1 cellular context compared by ENCODE assay signal in genomic region chr1:111629190-111629954, GRCh38.
TF ChIP-seq lines count a peak whose summit lies in the region.

No MANE protein-coding gene starts in this region.

TF ChIP-seq in GM23338, 12 proteins besides CTCF, POLR2A, EP300 and RAD21 (continued from another document):
- no peak for TF ChIP-seq REST (IDR thresholded peaks at IDR 0.05; ENCODE audit: unreplicated experiment)
- TF ChIP-seq, protein P1, sequence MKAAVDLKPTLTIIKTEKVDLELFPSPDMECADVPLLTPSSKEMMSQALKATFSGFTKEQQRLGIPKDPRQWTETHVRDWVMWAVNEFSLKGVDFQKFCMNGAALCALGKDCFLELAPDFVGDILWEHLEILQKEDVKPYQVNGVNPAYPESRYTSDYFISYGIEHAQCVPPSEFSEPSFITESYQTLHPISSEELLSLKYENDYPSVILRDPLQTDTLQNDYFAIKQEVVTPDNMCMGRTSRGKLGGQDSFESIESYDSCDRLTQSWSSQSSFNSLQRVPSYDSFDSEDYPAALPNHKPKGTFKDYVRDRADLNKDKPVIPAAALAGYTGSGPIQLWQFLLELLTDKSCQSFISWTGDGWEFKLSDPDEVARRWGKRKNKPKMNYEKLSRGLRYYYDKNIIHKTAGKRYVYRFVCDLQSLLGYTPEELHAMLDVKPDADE (IDR thresholded peaks at IDR 0.05), result no peak
- TF ChIP-seq CREB1 (CRISPR knock-in tag; IDR thresholded peaks at IDR 0.05; ENCODE audit: low read depth), result no peak
- TF ChIP-seq NANOG (IDR thresholded peaks at IDR 0.05; ENCODE audit: borderline replicate concordance), result no peak
- no peak for TF ChIP-seq STAT1 (IDR thresholded peaks at IDR 0.05; ENCODE audit: unreplicated experiment)
- no peak for TF ChIP-seq EZH2phosphoT487 (IDR thresholded peaks at IDR 0.05; ENCODE audit: unreplicated experiment)
- no peak for TF ChIP-seq POLR2AphosphoS5 (IDR thresholded peaks at IDR 0.05; ENCODE audit: low read depth)
- TF ChIP-seq EZH2 (IDR thresholded peaks at IDR 0.05; ENCODE audit: low read depth, unreplicated experiment), result no peak
- TF ChIP-seq ZNF331 (CRISPR knock-in tag; IDR thresholded peaks at IDR 0.05; ENCODE audit: low read depth), result no peak
- no peak for TF ChIP-seq ZNF462 (CRISPR knock-in tag; IDR thresholded peaks at IDR 0.05)
